ENCODE assay signal across 8 cellular contexts in the genomic region with DNA sequence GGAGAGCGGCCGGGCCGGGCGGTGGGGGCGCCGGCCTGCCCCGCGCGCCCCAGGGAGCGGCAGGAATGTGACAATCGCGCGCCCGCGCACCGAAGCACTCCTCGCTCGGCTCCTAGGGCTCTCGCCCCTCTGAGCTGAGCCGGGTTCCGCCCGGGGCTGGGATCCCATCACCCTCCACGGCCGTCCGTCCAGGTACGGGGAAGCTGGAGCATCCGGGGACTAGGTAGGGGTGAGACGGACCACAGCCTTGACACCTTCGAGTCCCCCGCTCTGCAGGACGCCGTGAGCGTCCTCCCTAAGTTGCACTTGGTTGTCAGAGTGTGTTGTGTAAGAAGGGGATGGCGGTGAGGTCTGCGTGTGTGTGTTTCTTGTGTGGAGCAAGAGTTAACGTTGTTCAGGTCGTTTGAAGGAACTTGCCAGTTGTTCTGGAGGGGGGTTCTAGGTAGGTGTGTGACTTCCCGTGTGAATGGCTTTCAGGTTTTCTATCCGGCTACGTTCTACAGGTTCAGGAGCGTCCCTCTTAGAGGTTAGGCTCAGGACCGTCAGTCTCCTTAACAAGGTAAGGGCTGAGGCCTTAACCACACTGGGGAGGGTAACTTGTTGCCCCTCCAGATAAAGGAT. TPM values are rescaled to one million over a fixed set of nuclear protein-coding genes. Genes with fewer than 3 reads are reported as not detected.
DNase-seq lines count a peak whose midpoint lies in the region; ATAC-seq and TF ChIP-seq lines count a peak whose summit lies in the region.

No MANE protein-coding gene starts in this region.

- H3K27ac Mint-ChIP-seq in activated naive CD8-positive, alpha-beta T cell treated with anti-CD3 and anti-CD28 coated beads for 36 hours = no peak overlapping the region

- no peak for ATAC-seq in GM19035 (IDR thresholded peaks at IDR 0.05; ENCODE audit: unreplicated experiment)

- TF ChIP-seq CTCF in HFF-Myc (IDR thresholded peaks at IDR 0.05; ENCODE audit: low read depth, low read length, missing control alignments) = no peak

- peaks cover 67% of the 10 kb centered on the region for H3K36me3 Mint-ChIP-seq in activated naive CD8-positive, alpha-beta T cell treated with anti-CD3 and anti-CD28 coated beads for 36 hours

- peaks cover 58% of the 10 kb centered on the region for H3K9me3 Mint-ChIP-seq in activated naive CD8-positive, alpha-beta T cell treated with anti-CD3 and anti-CD28 coated beads for 36 hours

- peak overlapping the region; percentile 75 to 98 (median 94) for H3K27ac ChIP-seq in skin epidermis

- H3K4me1 Mint-ChIP-seq in activated naive CD8-positive, alpha-beta T cell treated with anti-CD3 and anti-CD28 coated beads for 36 hours = peaks cover 36% of the 10 kb centered on the region

- DNase-seq in HFF-Myc (ENCODE audit: extremely low read depth, low read depth) = no peak
- no peak for DNase-seq in activated naive CD8-positive, alpha-beta T cell treated with anti-CD3 and anti-CD28 coated beads for 36 hours
- DNase-seq in UCSD-AML1 (lab: John Stamatoyannopoulos, UW; ENCODE audit: unreplicated experiment) = no peak
- DNase-seq in islet precursor cell = no peak
- no peak for DNase-seq in activated CD4-positive, alpha-beta T cell treated with anti-CD3 and anti-CD28 coated beads for 4 hours

- peak overlapping the region; percentile 50 for H3K4me3 Mint-ChIP-seq in activated naive CD8-positive, alpha-beta T cell treated with anti-CD3 and anti-CD28 coated beads for 36 hours

- H3K4me3 ChIP-seq in HFF-Myc (replicated peaks; ENCODE audit: low read depth, low read length) (peak overlapping the region; percentile 56), iPS-11a (ENCODE audit: low read depth, low read length) (peak overlapping the region; percentile 39), skin epidermis (peak overlapping the region; percentile 37 to 74 (median 57))

- H3K27me3 Mint-ChIP-seq in activated naive CD8-positive, alpha-beta T cell treated with anti-CD3 and anti-CD28 coated beads for 36 hours = peaks cover 40% of the 10 kb centered on the region

RNA-seq across cellular contexts. Expression of gene IL1R1, which starts 0.4 kb away (rescaled TPM):
- total RNA-seq in activated naive CD8-positive, alpha-beta T cell treated with anti-CD3 and anti-CD28 coated beads for 36 hours = 1 to 10 TPM in 1 of 2 experiments, under 1 TPM in 1; 0.70 to 1.2 TPM

RNA-seq across cellular contexts. Expression of gene IL1RL2, which starts 43.9 kb away (rescaled TPM):
- total RNA-seq in activated naive CD8-positive, alpha-beta T cell treated with anti-CD3 and anti-CD28 coated beads for 36 hours = under 1 TPM in 1 of 2 experiments, not detected in 1; 0.25 TPM
